Comparison of ENCODE assay signal across 10 cellular contexts in genomic region chr10:89337493-89337892, GRCh38. TPM values are rescaled to one million over a fixed set of nuclear protein-coding genes. Genes with fewer than 3 reads are reported as not detected.
DNase-seq lines count a peak whose midpoint lies in the region; ATAC-seq, FAIRE-seq and TF ChIP-seq lines count a peak whose summit lies in the region.
"Had no signal": no experiment of that assay in that cellular context is flagged by ENCODE, and none has a peak within 500 bp of the region (broad histone marks: within the 10 kb centered on the region; RNA-seq: fewer than 3 reads in every experiment).

No MANE protein-coding gene starts in this region.

- H3K4me3 Mint-ChIP-seq in CD4-positive, alpha-beta memory T cell, result peak overlapping the region in 2 of 8 donors; percentile 40 to 48
- H3K4me3 Mint-ChIP-seq: naive B cell had no signal

- dilution Hi-C loops in keratinocyte (cut with MboI; ENCODE audit: extremely low pct_ligation_motif_present, low sequenced_read_pairs), result no loop called here

- H4K20me1 ChIP-seq in keratinocyte (ENCODE audit: control insufficient read depth, extremely low read depth, insufficient read depth, low read length), result no peaks in the 10 kb centered on the region

- TF ChIP-seq CTCF in keratinocyte (optimal IDR thresholded peaks at IDR 0.05 in 1 of 3, IDR thresholded peaks at IDR 0.05 in 1 of 3, conservative IDR thresholded peaks at IDR 0.05 in 1 of 3; ENCODE audit: extremely low read depth in 1 of 3, insufficient read depth in 2 of 3, low read length in 3 of 3) (no peak), spleen (IDR thresholded peaks at IDR 0.05 in 8 of 11, conservative IDR thresholded peaks at IDR 0.05 in 3 of 11) (no peak)

- POLR2A ChIA-PET in CD4-positive, alpha-beta memory T cell (lab: Charles Lee; ENCODE audit: partially characterized antibody), result interaction anchor here (1.1 to 1.7 kb wide), 3 partner anchors 10 to 77 kb away, joined by 4 to 10 read pairs (median 5); partner anchors contain the start of genes IFIT2, IFIT3 and IFIT5

- no peaks in the 10 kb centered on the region for H3K27me3 ChIP-seq in CD4-positive, alpha-beta memory T cell (ENCODE audit: insufficient read depth, low read length)
- H3K27me3 ChIP-seq in keratinocyte (ENCODE audit: control insufficient read depth, extremely low read depth, insufficient read depth, low read length) (no peaks in the 10 kb centered on the region), HAP-1 (ENCODE audit: low read depth) (no peaks in the 10 kb centered on the region), spleen (replicated peaks in 1 of 7) (no peaks in the 10 kb centered on the region)

- ATAC-seq in HG03442 (IDR thresholded peaks at IDR 0.05; ENCODE audit: unreplicated experiment) (peak; percentile 38), GM19397 (IDR thresholded peaks at IDR 0.05; ENCODE audit: unreplicated experiment) (no peak), HG03460 (IDR thresholded peaks at IDR 0.05; ENCODE audit: unreplicated experiment) (no peak)

- peak; percentile 93 for FAIRE-seq in keratinocyte (lab: Jason Lieb, UNC)

- peak overlapping the region; percentile 34 for H2AFZ ChIP-seq in keratinocyte (ENCODE audit: control insufficient read depth, low read length)

- peak overlapping the region; percentile 22 for H3K9ac ChIP-seq in keratinocyte (ENCODE audit: control insufficient read depth, extremely low read depth, insufficient read depth, low read length)

- peaks cover 13% of the 10 kb centered on the region for H3K36me3 ChIP-seq in CD4-positive, alpha-beta memory T cell (ENCODE audit: insufficient read depth, low read length)
- peaks cover 0 to 7% of the 10 kb centered on the region in 2 experiments for H3K36me3 ChIP-seq in keratinocyte (ENCODE audit: control insufficient read depth in 2 of 2, extremely low read depth in 1 of 2, insufficient read depth in 2 of 2, low read length in 2 of 2)
- H3K36me3 ChIP-seq in HAP-1 (replicated peaks), result no peaks in the 10 kb centered on the region
- H3K36me3 ChIP-seq in spleen, result peaks cover 0 to 56% (median 23%) of the 10 kb centered on the region in 6 donors

- H3K9me3 Mint-ChIP-seq in CD4-positive, alpha-beta memory T cell, result no peaks in the 10 kb centered on the region
- H3K9me3 Mint-ChIP-seq: naive B cell had no signal

- peaks cover 4% of the 10 kb centered on the region for H3K79me2 ChIP-seq in keratinocyte (ENCODE audit: control insufficient read depth, insufficient read depth, low read length)

- H3K27ac Mint-ChIP-seq in CD4-positive, alpha-beta memory T cell, result peak overlapping the region in 5 of 7 donors; percentile 66 to 82 (median 81)

- WGBS in spleen, 5 donors, result 74 to 81% (median 78%) methylated on average over 6 of the region's 6 CpGs

- H3K9me1 ChIP-seq in keratinocyte (ENCODE audit: control insufficient read depth, extremely low read depth, insufficient read depth, low read length), result no peaks in the 10 kb centered on the region

- no peak overlapping the region for H3K4me3 ChIP-seq in CD4-positive, alpha-beta memory T cell (ENCODE audit: low read length in 2 of 2)
- H3K4me3 ChIP-seq in keratinocyte (ENCODE audit: control insufficient read depth in 2 of 3, extremely low read depth in 1 of 3, insufficient read depth in 2 of 3, low read depth in 1 of 3, low read length in 3 of 3) (no peak overlapping the region), HAP-1 (no peak overlapping the region), spleen (no peak overlapping the region)

- H3K9me3 ChIP-seq in CD4-positive, alpha-beta memory T cell (ENCODE audit: control insufficient read depth in 1 of 2, low read length in 2 of 2), result no peaks in the 10 kb centered on the region
- H3K9me3 ChIP-seq in keratinocyte (ENCODE audit: control insufficient read depth, low read depth, low read length) (no peaks in the 10 kb centered on the region), HAP-1 (no peaks in the 10 kb centered on the region), spleen (no peaks in the 10 kb centered on the region)

- peak in 3 of 5 donors; percentile 20 to 71 (median 24) for DNase-seq in CD4-positive, alpha-beta memory T cell
- peak; percentile 74 for DNase-seq in activated effector memory CD4-positive, alpha-beta T cell treated with anti-CD3 and anti-CD28 coated beads, Interleukin-2, amount 50 U/mL, for 16 hours
- peak; percentile 54 for DNase-seq in keratinocyte (ENCODE audit: low read depth, low spot score)
- DNase-seq in HAP-1 (ENCODE audit: low spot score in 2 of 2), result no peak
- no peak for DNase-seq in spleen
- DNase-seq: DMS79 treated with DMSO at 0.1 percent for 48 hours, naive B cell had no signal

- intact Hi-C loops in CD4-positive, alpha-beta memory T cell (cut with micrococcal nuclease), result no loop called here
- intact Hi-C loops in spleen (cut with DNase I; ENCODE audit: low total_unique reads), result no loop called here

- CTCF ChIA-PET in CD4-positive, alpha-beta memory T cell (lab: Charles Lee; ENCODE audit: partially characterized antibody), result interaction anchor here (1.0 to 1.5 kb wide), 3 partner anchors 10 to 34 kb away, joined by 3 to 8 read pairs (median 4); no protein-coding TSS in a partner anchor

- H3K36me3 Mint-ChIP-seq in CD4-positive, alpha-beta memory T cell, result peaks cover 9 to 20% of the 10 kb centered on the region in 2 donors

- TF ChIP-seq POLR2A in spleen (IDR thresholded peaks at IDR 0.05), result no peak

- peak overlapping the region; percentile 30 for H3K4me2 ChIP-seq in keratinocyte (ENCODE audit: control insufficient read depth, extremely low read depth, insufficient read depth, low read depth, low read length)

- H3K4me1 Mint-ChIP-seq in CD4-positive, alpha-beta memory T cell, result peaks cover 26 to 45% (median 39%) of the 10 kb centered on the region in 4 donors

- no peak overlapping the region for H3K27ac ChIP-seq in CD4-positive, alpha-beta memory T cell (ENCODE audit: low read depth, low read length)
- H3K27ac ChIP-seq in keratinocyte (ENCODE audit: control insufficient read depth, insufficient read depth, low read length) (peak overlapping the region; percentile 51), spleen (peak overlapping the region in 1 of 8 donors; percentile 37)

- in situ Hi-C loops in HAP-1 (cut with MboI; ENCODE audit: low sequenced_read_pairs), result no loop called here

- H3K4me1 ChIP-seq in CD4-positive, alpha-beta memory T cell (ENCODE audit: insufficient read depth, low read length), result peaks cover 45% of the 10 kb centered on the region
- H3K4me1 ChIP-seq in keratinocyte (ENCODE audit: control insufficient read depth, extremely low read depth, insufficient read depth, low read length), result peaks cover 27% of the 10 kb centered on the region
- H3K4me1 ChIP-seq in HAP-1, result peaks cover 22% of the 10 kb centered on the region
- H3K4me1 ChIP-seq in spleen, result peaks cover 24 to 54% (median 45%) of the 10 kb centered on the region in 6 donors

- H3K27me3 Mint-ChIP-seq in CD4-positive, alpha-beta memory T cell, result no peaks in the 10 kb centered on the region
- H3K27me3 Mint-ChIP-seq: naive B cell had no signal

RNA-seq across cellular contexts. Expression of gene IFIT3, which starts 9.7 kb away (rescaled TPM):
- total RNA-seq in CD4-positive, alpha-beta memory T cell, result 1 to 10 TPM; 3.1 to 3.3 TPM
- polyA plus RNA-seq in CD4-positive, alpha-beta memory T cell, result 10 to 100 TPM in 1 of 2 donors, 1 to 10 TPM in 1; 5.1 to 10.4 TPM
- polyA plus RNA-seq in keratinocyte, result 30.2 to 83.1 TPM (median 42.6 TPM) in 3 replicates
- 1.7 TPM for polyA plus RNA-seq in keratinocyte (2011; ENCODE audit: low read depth)
- polyA plus RNA-seq in keratinocyte (2011; cell fraction: cytosol; rRNA removed), result 22.6 and 33.1 TPM in 2 replicates
- 31.4 and 34.0 TPM in 2 replicates for polyA plus RNA-seq in keratinocyte (2011; cell fraction: nucleus; rRNA removed)
- 0.96 and 57.0 TPM in 2 replicates for polyA plus RNA-seq in keratinocyte (2012; ENCODE audit: low replicate concordance)
- 3.4 to 22.3 TPM (median 10.7 TPM) in 3 replicates for polyA minus RNA-seq in keratinocyte
- 11.7 TPM for polyA minus RNA-seq in keratinocyte (2011; cell fraction: cytosol; rRNA and poly(A)+ RNA removed)
- 9.2 and 19.9 TPM in 2 replicates for polyA minus RNA-seq in keratinocyte (2011; cell fraction: nucleus; rRNA and poly(A)+ RNA removed)
- 10 to 100 TPM; 19.1 to 44.5 (median 24.7) TPM for total RNA-seq in spleen
- polyA plus RNA-seq in spleen, result 10 to 100 TPM in 2 of 3 donors, 1 to 10 TPM in 1; 7.7 to 29.9 (median 10.4) TPM

RNA-seq across cellular contexts. Expression of gene IFIT2, which starts 35.6 kb away (rescaled TPM):
- 10 to 100 TPM; 10.4 to 10.7 TPM for total RNA-seq in CD4-positive, alpha-beta memory T cell
- polyA plus RNA-seq in CD4-positive, alpha-beta memory T cell, result 1 to 10 TPM; 3.5 to 9.2 TPM
- polyA plus RNA-seq in keratinocyte (3.4 to 4.3 TPM (median 3.9 TPM) in 3 replicates), spleen (10 to 100 TPM in 1 of 3 donors, 1 to 10 TPM in 2; 6.1 to 11.4 (median 7.0) TPM)
- polyA plus RNA-seq in keratinocyte (2011; ENCODE audit: low read depth), result 1.5 TPM
- 2.3 and 3.8 TPM in 2 replicates for polyA plus RNA-seq in keratinocyte (2011; cell fraction: cytosol; rRNA removed)
- polyA plus RNA-seq in keratinocyte (2011; cell fraction: nucleus; rRNA removed), result 3.8 and 4.4 TPM in 2 replicates
- 1.1 and 3.7 TPM in 2 replicates for polyA plus RNA-seq in keratinocyte (2012; ENCODE audit: low replicate concordance)
- polyA minus RNA-seq in keratinocyte, result 0.26 to 2.6 TPM (median 1.7 TPM) in 3 replicates
- 2.5 TPM for polyA minus RNA-seq in keratinocyte (2011; cell fraction: cytosol; rRNA and poly(A)+ RNA removed)
- 2.4 and 3.6 TPM in 2 replicates for polyA minus RNA-seq in keratinocyte (2011; cell fraction: nucleus; rRNA and poly(A)+ RNA removed)
- 10 to 100 TPM; 12.8 to 22.2 (median 18.2) TPM for total RNA-seq in spleen

RNA-seq across cellular contexts. Expression of gene IFIT1B, which starts 40.4 kb away (rescaled TPM):
- total RNA-seq in CD4-positive, alpha-beta memory T cell, result not detected
- polyA plus RNA-seq in CD4-positive, alpha-beta memory T cell, result not detected
- polyA plus RNA-seq in keratinocyte, result not detected in 3 replicates
- not detected for polyA plus RNA-seq in keratinocyte (2011; ENCODE audit: low read depth)
- not detected in 2 replicates for polyA plus RNA-seq in keratinocyte (2011; cell fraction: cytosol; rRNA removed)
- not detected in 2 replicates for polyA plus RNA-seq in keratinocyte (2011; cell fraction: nucleus; rRNA removed)
- not detected in 2 replicates for polyA plus RNA-seq in keratinocyte (2012; ENCODE audit: low replicate concordance)
- not detected in 3 replicates for polyA minus RNA-seq in keratinocyte
- not detected for polyA minus RNA-seq in keratinocyte (2011; cell fraction: cytosol; rRNA and poly(A)+ RNA removed)
- polyA minus RNA-seq in keratinocyte (2011; cell fraction: nucleus; rRNA and poly(A)+ RNA removed), result not detected in 2 replicates
- total RNA-seq in spleen, result 10 to 100 TPM in 1 of 7 donors, 1 to 10 TPM in 3, under 1 TPM in 1, not detected in 2; 0.49 to 36.9 (median 2.9) TPM
- under 1 TPM in 1 of 3 donors, not detected in 2; 0.04 TPM for polyA plus RNA-seq in spleen

RNA-seq across cellular contexts. Expression of gene IFIT1, which starts 54.9 kb away (rescaled TPM):
- 1 to 10 TPM; 5.1 to 6.3 TPM for total RNA-seq in CD4-positive, alpha-beta memory T cell
- 10 to 100 TPM in 1 of 2 donors, 1 to 10 TPM in 1; 4.3 to 15.2 TPM for polyA plus RNA-seq in CD4-positive, alpha-beta memory T cell
- polyA plus RNA-seq in keratinocyte (96.9 to 140 TPM (median 112 TPM) in 3 replicates), spleen (10 to 100 TPM in 2 of 3 donors, 1 to 10 TPM in 1; 8.8 to 26.5 (median 10.8) TPM)
- 0.51 TPM for polyA plus RNA-seq in keratinocyte (2011; ENCODE audit: low read depth)
- 47.7 and 95.1 TPM in 2 replicates for polyA plus RNA-seq in keratinocyte (2011; cell fraction: cytosol; rRNA removed)
- polyA plus RNA-seq in keratinocyte (2011; cell fraction: nucleus; rRNA removed), result 73.5 and 102 TPM in 2 replicates
- polyA plus RNA-seq in keratinocyte (2012; ENCODE audit: low replicate concordance), result 1.6 and 83.3 TPM in 2 replicates
- polyA minus RNA-seq in keratinocyte, result 3.9 to 61.5 TPM (median 32.3 TPM) in 3 replicates
- polyA minus RNA-seq in keratinocyte (2011; cell fraction: cytosol; rRNA and poly(A)+ RNA removed), result 20.1 TPM
- 25.6 and 37.2 TPM in 2 replicates for polyA minus RNA-seq in keratinocyte (2011; cell fraction: nucleus; rRNA and poly(A)+ RNA removed)
- total RNA-seq in spleen, result 10 to 100 TPM; 13.5 to 35.7 (median 24.2) TPM

Comparison
In these comparisons a context has a peak if more than half of its experiments do, and no peak if none do; other contexts are left out.
1. DNase-seq: peak in CD4-positive, alpha-beta memory T cell (3 of 5), activated effector memory CD4-positive, alpha-beta T cell treated with anti-CD3 and anti-CD28 coated beads, Interleukin-2, amount 50 U/mL, for 16 hours (single experiment) and keratinocyte (single experiment); none in HAP-1 (0 of 2) and spleen (single experiment).